Comparison of ENCODE assay signal across 1 cellular context in genomic region chr3:138940446-138940845, GRCh38.
TF ChIP-seq lines count a peak whose summit lies in the region.

No MANE protein-coding gene starts in this region.

TF ChIP-seq in H1, 55 proteins besides CTCF, POLR2A, EP300 and RAD21 (continued from another document):
- TF ChIP-seq CHD7 (IDR thresholded peaks at IDR 0.05; ENCODE audit: insufficient replicate concordance, low read length) (no peak), BACH1 (IDR thresholded peaks at IDR 0.05; ENCODE audit: low read length) (no peak), MAFK (IDR thresholded peaks at IDR 0.05; ENCODE audit: low read depth, low read length) (no peak)
